ENCODE assay signal across 11 cellular contexts in genomic region chr3:197306374-197307086, GRCh38. TPM values are rescaled to one million over a fixed set of nuclear protein-coding genes. Genes with fewer than 3 reads are reported as not detected.
DNase-seq lines count a peak whose midpoint lies in the region; ATAC-seq and TF ChIP-seq lines count a peak whose summit lies in the region.
"Had no signal": no experiment of that assay in that cellular context is flagged by ENCODE, and none has a peak within 500 bp of the region (broad histone marks: within the 10 kb centered on the region; RNA-seq: fewer than 3 reads in every experiment).

No MANE protein-coding gene starts in this region.

- no peaks in the 10 kb centered on the region for H3K9me3 Mint-ChIP-seq in MCF 10A (ENCODE audit: unreplicated experiment)
- H3K9me3 Mint-ChIP-seq in type B pancreatic cell: peaks cover 4% of the 10 kb centered on the region
- H3K9me3 Mint-ChIP-seq: WTC11 had no signal

- CTCF ChIA-PET in MCF 10A (lab: Yijun Ruan, JAX): interaction anchor here (0.6 kb wide), 2 partner anchors 195 to 203 kb away, joined by 3 read pairs; no protein-coding TSS in a partner anchor

- H3K36me3 ChIP-seq in breast epithelium (no peaks in the 10 kb centered on the region), adipocyte (ENCODE audit: control insufficient read depth, insufficient read depth, low read length, severe bottlenecking) (no peaks in the 10 kb centered on the region)

- no peak for TF ChIP-seq POLR2A in breast epithelium (IDR thresholded peaks at IDR 0.05)

- H3K27ac ChIP-seq in breast epithelium: peak overlapping the region in 1 of 2 donors; percentile 27
- peak overlapping the region; percentile 18 for H3K27ac ChIP-seq in foreskin keratinocyte

- no peak for TF ChIP-seq CTCF in MCF 10A (IDR thresholded peaks at IDR 0.05; ENCODE audit: unreplicated experiment)
- no peak for TF ChIP-seq CTCF in breast epithelium (IDR thresholded peaks at IDR 0.05)
- no peak for TF ChIP-seq CTCF in foreskin keratinocyte (conservative IDR thresholded peaks at IDR 0.05)
- no peak for TF ChIP-seq CTCF in type B pancreatic cell (conservative IDR thresholded peaks at IDR 0.05)

- no peak overlapping the region for H3K4me3 ChIP-seq in breast epithelium
- no peak overlapping the region for H3K4me3 ChIP-seq in adipocyte (ENCODE audit: low read length)

- DNase-seq in MCF 10A (ENCODE audit: unreplicated experiment) (peak; percentile 66), breast epithelium (ENCODE audit: low spot score in 2 of 2) (no peak), adipocyte (ENCODE audit: low read depth) (peak; percentile 81), foreskin keratinocyte (peak; percentile 88 to 96), type B pancreatic cell (ENCODE audit: extremely low spot score, unreplicated experiment) (no peak), HUDEP-2 (lab: John Stamatoyannopoulos, UW; ENCODE audit: unreplicated experiment in 76 of 76) (no peak), Kasumi-1 (lab: John Stamatoyannopoulos, UW) (no peak)
- DNase-seq: activated effector memory CD4-positive, alpha-beta T cell treated with anti-CD3 and anti-CD28 coated beads, Interleukin-2, amount 50 U/mL, for 16 hours; NCI-H1694 had no signal

- H3K4me1 Mint-ChIP-seq in MCF 10A (ENCODE audit: insufficient read depth, unreplicated experiment): peaks cover 30% of the 10 kb centered on the region
- H3K4me1 Mint-ChIP-seq in type B pancreatic cell (ENCODE audit: unreplicated experiment): peaks cover 28% of the 10 kb centered on the region

- peak; percentile 79 for ATAC-seq in foreskin keratinocyte
- ATAC-seq in activated CD4-positive, CD25-positive, alpha-beta regulatory T cell treated with anti-CD3 and anti-CD28 coated beads, Interleukin-2, amount 50 U/mL, for 24 hours: no peak
- ATAC-seq: WTC11 had no signal

- intact Hi-C loops in MCF 10A (cut with micrococcal nuclease) (loop anchor here (2.0 kb wide), 1 partner anchor 60 kb away; no protein-coding TSS in a partner anchor), breast epithelium (cut with DNase I; ENCODE audit: low total_unique reads) (no loop called here)

- H3K36me3 Mint-ChIP-seq in MCF 10A (ENCODE audit: insufficient read depth, unreplicated experiment) (no peaks in the 10 kb centered on the region), type B pancreatic cell (no peaks in the 10 kb centered on the region)
- H3K36me3 Mint-ChIP-seq: WTC11 had no signal

- H3K4me3 Mint-ChIP-seq in MCF 10A (ENCODE audit: unreplicated experiment) (peak overlapping the region; percentile 27), type B pancreatic cell (no peak overlapping the region)
- H3K4me3 Mint-ChIP-seq: WTC11 had no signal

- H3K9ac ChIP-seq in adipocyte (ENCODE audit: low read length): peak overlapping the region; percentile 45

- no TSS peak for BruUV-seq in MCF 10A (replicated peaks; lab: Mats Ljungman, UMichigan)

- H3K27ac Mint-ChIP-seq in MCF 10A (ENCODE audit: low read depth, unreplicated experiment): peak overlapping the region; percentile 20
- peak overlapping the region; percentile 15 for H3K27ac Mint-ChIP-seq in type B pancreatic cell
- H3K27ac Mint-ChIP-seq: WTC11 had no signal

- POLR2A ChIA-PET in MCF 10A (lab: Yijun Ruan, JAX): interaction anchor here (0.9 to 6.6 kb wide), 10 partner anchors 9 to 195 kb away, joined by 3 to 59 read pairs (median 4); no protein-coding TSS in a partner anchor

- H3K27me3 ChIP-seq in breast epithelium (no peaks in the 10 kb centered on the region), adipocyte (replicated peaks; ENCODE audit: control insufficient read depth, insufficient read depth, low read length) (no peaks in the 10 kb centered on the region), foreskin keratinocyte (no peaks in the 10 kb centered on the region)

- H3K9me3 ChIP-seq in breast epithelium (no peaks in the 10 kb centered on the region), adipocyte (ENCODE audit: control insufficient read depth, low read length) (no peaks in the 10 kb centered on the region)

- H3K4me1 ChIP-seq in breast epithelium (peaks cover 0 to 4% of the 10 kb centered on the region in 2 donors), adipocyte (ENCODE audit: control insufficient read depth, insufficient read depth, low read length) (peaks cover 44% of the 10 kb centered on the region), foreskin keratinocyte (peaks cover 40% of the 10 kb centered on the region)

- H3K27me3 Mint-ChIP-seq in MCF 10A (ENCODE audit: insufficient read depth, unreplicated experiment): no peaks in the 10 kb centered on the region
- H3K27me3 Mint-ChIP-seq in type B pancreatic cell: no peaks in the 10 kb centered on the region

RNA-seq across cellular contexts. Expression of gene DLG1, which starts 8.1 kb away (rescaled TPM):
- 121 and 129 TPM in 2 replicates for total RNA-seq in MCF 10A (2022)
- total RNA-seq in breast epithelium: 100 to 1,000 TPM in 1 of 3 donors, 10 to 100 TPM in 2; 76.0 to 100 (median 76.7) TPM
- total RNA-seq in foreskin keratinocyte: 113 and 118 TPM in 2 replicates
- 17.7 and 22.1 TPM in 2 replicates for polyA plus RNA-seq in foreskin keratinocyte
- 91.0 and 95.9 TPM in 2 replicates for total RNA-seq in type B pancreatic cell (ENCODE audit: low replicate concordance)

Comparison
In these comparisons a context has a peak if more than half of its experiments do, and no peak if none do; other contexts are left out.
1. DNase-seq: peak in MCF 10A (single experiment), adipocyte (single experiment) and foreskin keratinocyte (2 of 2); none in breast epithelium (0 of 2), type B pancreatic cell (single experiment), HUDEP-2 (0 of 76) and Kasumi-1 (0 of 2).